In the genomic region with DNA sequence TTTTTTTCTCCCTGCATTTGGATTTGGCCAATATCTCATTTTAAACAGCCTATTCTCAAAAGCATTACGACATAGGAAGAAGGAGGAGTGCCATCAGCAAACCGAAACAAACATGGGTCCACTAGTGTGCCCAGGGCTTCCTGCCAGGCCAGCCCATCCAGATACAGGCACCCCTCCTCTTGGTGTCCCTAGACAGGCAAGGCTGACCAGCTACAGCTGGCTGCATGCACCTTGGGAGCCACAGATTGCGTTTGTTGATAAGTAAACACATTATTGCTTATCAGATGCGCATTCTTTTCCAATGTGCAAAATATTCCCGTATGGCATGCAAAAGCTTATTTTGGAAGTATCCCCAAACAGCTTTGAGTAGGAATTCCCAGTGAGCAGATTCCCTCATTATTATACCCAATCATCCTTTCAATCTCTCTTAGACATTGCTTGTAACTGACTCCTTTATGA, we compare ENCODE assay signal across 1 cellular context.
TF ChIP-seq lines count a peak whose summit lies in the region.

No MANE protein-coding gene starts in this region.

TF ChIP-seq in H1, 55 proteins besides CTCF, POLR2A, EP300 and RAD21 (continued from another document):
- TF ChIP-seq CTBP2 (IDR thresholded peaks at IDR 0.05; ENCODE audit: borderline replicate concordance, insufficient read depth, insufficient read length, low read length), result no peak
- no peak for TF ChIP-seq HDAC2 (IDR thresholded peaks at IDR 0.05; ENCODE audit: borderline replicate concordance in 1 of 2, low read depth in 2 of 2, low read length in 2 of 2)
- TF ChIP-seq EZH2 (IDR thresholded peaks at IDR 0.05; ENCODE audit: low read depth, low read length, severe bottlenecking), result no peak
- no peak for TF ChIP-seq TAF1 (IDR thresholded peaks at IDR 0.05; ENCODE audit: low read depth, low read length)
